In genomic region chr4:2507259-2507658, GRCh38 we compare ENCODE assay signal across 16 cellular contexts. TPM values are rescaled to one million over a fixed set of nuclear protein-coding genes. Genes with fewer than 3 reads are reported as not detected.
DNase-seq lines count a peak whose midpoint lies in the region; ATAC-seq and TF ChIP-seq lines count a peak whose summit lies in the region.
"Had no signal": no experiment of that assay in that cellular context is flagged by ENCODE, and none has a peak within 500 bp of the region (broad histone marks: within the 10 kb centered on the region; RNA-seq: fewer than 3 reads in every experiment).

No MANE protein-coding gene starts in this region.

- H3K27ac ChIP-seq in CD4-positive, CD25-positive, alpha-beta regulatory T cell (ENCODE audit: insufficient read depth, low read length, poor library complexity, severe bottlenecking), result no peak overlapping the region
- H3K27ac ChIP-seq in OCI-LY7 (ENCODE audit: low read depth, low read length, poor library complexity, severe bottlenecking) (no peak overlapping the region), MM.1S (ENCODE audit: low read length) (no peak overlapping the region), PC-9 (no peak overlapping the region)
- H3K27ac ChIP-seq: C4-2B had no signal

- peaks cover 13 to 25% (median 18%) of the 10 kb centered on the region in 4 donors for H3K4me1 Mint-ChIP-seq in CD4-positive, CD25-positive, alpha-beta regulatory T cell
- H3K4me1 Mint-ChIP-seq in memory B cell, result peaks cover 19% of the 10 kb centered on the region

- H3K27me3 ChIP-seq in CD4-positive, CD25-positive, alpha-beta regulatory T cell (ENCODE audit: control insufficient read depth, insufficient read depth, low read length), result no peaks in the 10 kb centered on the region
- H3K27me3 ChIP-seq in MM.1S (replicated peaks; ENCODE audit: insufficient read depth, low read length), result no peaks in the 10 kb centered on the region
- no peaks in the 10 kb centered on the region for H3K27me3 ChIP-seq in PC-9 (ENCODE audit: insufficient read depth, low read depth)

- no peaks in the 10 kb centered on the region for H3K27me3 Mint-ChIP-seq in CD4-positive, CD25-positive, alpha-beta regulatory T cell
- H3K27me3 Mint-ChIP-seq in memory B cell, result no peaks in the 10 kb centered on the region

- DNase-seq in AG20443 (ENCODE audit: low spot score) (peak; percentile 5), OCI-LY7 (ENCODE audit: low spot score) (no peak), memory B cell (ENCODE audit: low spot score in 2 of 2) (no peak), NCI-H187 (lab: John Stamatoyannopoulos, UW) (no peak), MM.1S (no peak), PC-9 (no peak)
- DNase-seq in CD4-positive, CD25-positive, alpha-beta regulatory T cell, result no peak
- DNase-seq: DND-41, GF-D8, Karpas-422, NCI-H1930, NCI-H2171, NCI-H510A, NCI-H82, SHP77 had no signal

- H3F3A ChIP-seq in MM.1S (ENCODE audit: insufficient read depth, low read length) (peaks cover 3% of the 10 kb centered on the region; the same call in 1 of the 2 replicates), PC-9 (ENCODE audit: insufficient read depth, low read depth) (no peaks in the 10 kb centered on the region)

- ATAC-seq in CD4-positive, CD25-positive, alpha-beta regulatory T cell (ENCODE audit: low read depth in 2 of 2), result no peak
- no peak for ATAC-seq in memory B cell (ENCODE audit: low read depth)

- H2AFZ ChIP-seq in OCI-LY7 (ENCODE audit: low read length), result no peak overlapping the region
- no peak overlapping the region for H2AFZ ChIP-seq in MM.1S (ENCODE audit: low read length)
- no peak overlapping the region for H2AFZ ChIP-seq in PC-9

- H3K27ac Mint-ChIP-seq in CD4-positive, CD25-positive, alpha-beta regulatory T cell, result peak overlapping the region in 2 of 3 donors; percentile 9 to 52
- H3K27ac Mint-ChIP-seq in memory B cell, result peak overlapping the region; percentile 56

- H3K9me2 ChIP-seq in OCI-LY7 (ENCODE audit: insufficient read depth, low read length), result no peaks in the 10 kb centered on the region
- no peaks in the 10 kb centered on the region for H3K9me2 ChIP-seq in MM.1S (replicated peaks; ENCODE audit: insufficient read depth, low read length)
- no peaks in the 10 kb centered on the region for H3K9me2 ChIP-seq in PC-9 (ENCODE audit: insufficient read depth)

- H3K36me3 Mint-ChIP-seq in CD4-positive, CD25-positive, alpha-beta regulatory T cell, result peaks cover 12% of the 10 kb centered on the region
- peaks cover 4% of the 10 kb centered on the region for H3K36me3 Mint-ChIP-seq in memory B cell

- H4K20me1 ChIP-seq in OCI-LY7 (ENCODE audit: insufficient read depth, low read length) (peaks cover 6% of the 10 kb centered on the region; the same call in 1 of the 2 replicates), MM.1S (ENCODE audit: insufficient read depth, low read length) (peaks cover 26% of the 10 kb centered on the region; the same call in 1 of the 2 replicates), PC-9 (ENCODE audit: insufficient read depth) (no peaks in the 10 kb centered on the region)

- H3K9ac ChIP-seq in MM.1S (ENCODE audit: low read length), result no peak overlapping the region

- H3K4me3 Mint-ChIP-seq in CD4-positive, CD25-positive, alpha-beta regulatory T cell, result no peak overlapping the region
- H3K4me3 Mint-ChIP-seq in memory B cell, result no peak overlapping the region

- H3K4me3 ChIP-seq in CD4-positive, CD25-positive, alpha-beta regulatory T cell (ENCODE audit: low read depth, low read length), result no peak overlapping the region
- H3K4me3 ChIP-seq in OCI-LY7 (ENCODE audit: low read depth, low read length, poor library complexity, severe bottlenecking) (no peak overlapping the region), MM.1S (ENCODE audit: low read length) (no peak overlapping the region), PC-9 (no peak overlapping the region)

- POLR2A ChIA-PET in OCI-LY7 (lab: Charles Lee), result interaction anchor here (1.2 kb wide), 1 partner anchor 20 kb away, joined by 3 read pairs; no protein-coding TSS in a partner anchor
- POLR2A ChIA-PET in PC-9 (lab: Charles Lee; ENCODE audit: unreplicated experiment), result no interaction called here

- no peaks in the 10 kb centered on the region for H3K9me3 Mint-ChIP-seq in CD4-positive, CD25-positive, alpha-beta regulatory T cell
- H3K9me3 Mint-ChIP-seq in memory B cell, result no peaks in the 10 kb centered on the region

- no peaks in the 10 kb centered on the region for H3K4me1 ChIP-seq in CD4-positive, CD25-positive, alpha-beta regulatory T cell (ENCODE audit: control insufficient read depth, insufficient read depth, low read length, poor library complexity, severe bottlenecking)
- H3K4me1 ChIP-seq in OCI-LY7 (ENCODE audit: insufficient read depth, low read length, poor library complexity, severe bottlenecking), result peaks cover 23% of the 10 kb centered on the region
- no peaks in the 10 kb centered on the region for H3K4me1 ChIP-seq in MM.1S (ENCODE audit: low read length)
- no peaks in the 10 kb centered on the region for H3K4me1 ChIP-seq in PC-9 (replicated peaks; ENCODE audit: insufficient read depth)

- no peaks in the 10 kb centered on the region for H3K9me3 ChIP-seq in CD4-positive, CD25-positive, alpha-beta regulatory T cell (ENCODE audit: control insufficient read depth in 2 of 2, low read length in 2 of 2)
- H3K9me3 ChIP-seq in OCI-LY7 (ENCODE audit: low read length), result no peaks in the 10 kb centered on the region
- H3K9me3 ChIP-seq in MM.1S (replicated peaks; ENCODE audit: insufficient read depth, low read length), result no peaks in the 10 kb centered on the region
- H3K9me3 ChIP-seq in PC-9 (ENCODE audit: insufficient read depth, low read depth), result no peaks in the 10 kb centered on the region

- no peak for TF ChIP-seq CTCF in OCI-LY7 (conservative IDR thresholded peaks at IDR 0.05; ENCODE audit: low read length)
- no peak for TF ChIP-seq CTCF in MM.1S (IDR thresholded peaks at IDR 0.05; ENCODE audit: low read length)
- TF ChIP-seq CTCF in PC-9 (conservative IDR thresholded peaks at IDR 0.05), result no peak

- intact Hi-C loops in OCI-LY7 (cut with micrococcal nuclease; ENCODE audit: unreplicated experiment), result no loop called here
- intact Hi-C loops in PC-9 (cut with micrococcal nuclease; ENCODE audit: unreplicated experiment), result no loop called here

- peaks cover 71% of the 10 kb centered on the region for H3K36me3 ChIP-seq in CD4-positive, CD25-positive, alpha-beta regulatory T cell (ENCODE audit: control insufficient read depth, insufficient read depth, low read length)
- H3K36me3 ChIP-seq in OCI-LY7 (ENCODE audit: insufficient read depth, low read length) (peaks cover 80% of the 10 kb centered on the region), MM.1S (replicated peaks; ENCODE audit: insufficient read depth, low read length) (peaks cover 8% of the 10 kb centered on the region; the same call in 1 of the 2 replicates), PC-9 (ENCODE audit: low read depth) (no peaks in the 10 kb centered on the region)

- TSS peak; percentile 10 for BruUV-seq in OCI-LY7 (replicated peaks; lab: Mats Ljungman, UMichigan)
- BruUV-seq in PC-9 (replicated peaks; lab: Mats Ljungman, UMichigan), result no TSS peak

- H3K79me2 ChIP-seq in OCI-LY7 (ENCODE audit: insufficient read depth, low read depth, low read length) (peaks cover 5% of the 10 kb centered on the region; the same call in 1 of the 2 replicates), MM.1S (ENCODE audit: low read length) (peaks cover 72% of the 10 kb centered on the region), PC-9 (ENCODE audit: low read depth) (no peaks in the 10 kb centered on the region)

- CTCF ChIA-PET in OCI-LY7 (lab: Charles Lee; ENCODE audit: unreplicated experiment), result no interaction called here
- CTCF ChIA-PET in PC-9 (lab: Charles Lee), result interaction anchor here (0.6 kb wide), 1 partner anchor 11 kb away, joined by 3 read pairs; no protein-coding TSS in a partner anchor

- no peak overlapping the region for H3K4me2 ChIP-seq in OCI-LY7 (ENCODE audit: low read length)
- H3K4me2 ChIP-seq in MM.1S (ENCODE audit: low read depth, low read length), result no peak overlapping the region
- H3K4me2 ChIP-seq in PC-9, result no peak overlapping the region

RNA-seq across cellular contexts. Expression of gene FAM193A, which starts 29.2 kb away (rescaled TPM):
- 44.3 TPM for total RNA-seq in CD4-positive, CD25-positive, alpha-beta regulatory T cell
- polyA plus RNA-seq in CD4-positive, CD25-positive, alpha-beta regulatory T cell, result 1 to 10 TPM in 2 of 4 donors, under 1 TPM in 2; 0.71 to 1.9 (median 1.3) TPM
- total RNA-seq in OCI-LY7 (2014; rRNA removed; shearing (Covaris generic)), result 17.1 and 17.8 TPM in 2 replicates
- total RNA-seq in OCI-LY7 (2022) (36.7 and 38.6 TPM in 2 replicates), PC-9 (2021) (20.1 and 23.4 TPM in 2 replicates)

RNA-seq across cellular contexts. Expression of gene RNF4, which starts 38.4 kb away (rescaled TPM):
- total RNA-seq in CD4-positive, CD25-positive, alpha-beta regulatory T cell, result 111 TPM
- 10 to 100 TPM; 72.0 to 94.4 (median 83.0) TPM for polyA plus RNA-seq in CD4-positive, CD25-positive, alpha-beta regulatory T cell
- 63.6 and 65.0 TPM in 2 replicates for total RNA-seq in OCI-LY7 (2014; rRNA removed; shearing (Covaris generic))
- total RNA-seq in OCI-LY7 (2022), result 76.5 and 77.5 TPM in 2 replicates
- 63.5 and 95.4 TPM in 2 replicates for total RNA-seq in PC-9 (2021)
